19 cellular contexts compared by ENCODE assay signal in genomic region chr1:162310337-162310736, GRCh38.
DNase-seq lines count a peak whose midpoint lies in the region; ATAC-seq, FAIRE-seq and TF ChIP-seq lines count a peak whose summit lies in the region.
"Had no signal": no experiment of that assay in that cellular context is flagged by ENCODE, and none has a peak within 500 bp of the region (broad histone marks: within the 10 kb centered on the region; RNA-seq: fewer than 3 reads in every experiment).

No MANE protein-coding gene starts in this region.

- H3K4me3 Mint-ChIP-seq in progenitor cell of endocrine pancreas (ENCODE audit: low read depth) = no peak overlapping the region
- H3K4me3 Mint-ChIP-seq: neural crest cell had no signal

- no peaks in the 10 kb centered on the region for H4K20me1 ChIP-seq in endothelial cell of umbilical vein (replicated peaks; ENCODE audit: control insufficient read depth, extremely low read depth, insufficient read depth, low read length)

- DNase-seq in SIG-M5 treated with dmso at 0.1 percent for 504 hours (lab: John Stamatoyannopoulos, UW; ENCODE audit: unreplicated experiment) = peak; percentile 27
- DNase-seq in SIG-M5 (lab: John Stamatoyannopoulos, UW) = no peak
- DNase-seq in RWPE1 (ENCODE audit: low spot score) = peak; percentile 45
- peak; percentile 81 for DNase-seq in endothelial cell of umbilical vein (ENCODE audit: low read depth, low spot score)
- no peak for DNase-seq in progenitor cell of endocrine pancreas (ENCODE audit: low spot score, unreplicated experiment)
- no peak for DNase-seq in A172 (ENCODE audit: low spot score)
- DNase-seq in NK-92 (lab: John Stamatoyannopoulos, UW; ENCODE audit: unreplicated experiment) = no peak
- DNase-seq: 8988T; activated CD4-positive, alpha-beta T cell treated with anti-CD3 and anti-CD28 coated beads, Interleukin-2, amount 50 U/mL, for 1 hour; activated T-cell treated with anti-CD3 and anti-CD28 coated beads, Interleukin-2, amount 50 U/mL, for 48 hours; GOT3; NCI-H1417; NCI-H345; RPMI8226; stimulated activated CD4-positive, alpha-beta T cell treated with anti-CD3 and anti-CD28 coated beads, Interleukin-4, amount 100 ng/mL, for 24 hours; transverse colon had no signal

- H3K4me2 ChIP-seq in endothelial cell of umbilical vein (ENCODE audit: insufficient read depth, low read length) = peak overlapping the region; percentile 14

- CTCF ChIA-PET in RWPE1 (lab: Yijun Ruan, JAX) = no interaction called here
- CTCF ChIA-PET in endothelial cell of umbilical vein (lab: Charles Lee) = interaction anchor here (1.1 to 1.7 kb wide), 3 partner anchors 9 to 40 kb away, joined by 3 to 4 read pairs (median 3); no protein-coding TSS in a partner anchor

- TF ChIP-seq CTCF in RWPE1 (conservative IDR thresholded peaks at IDR 0.05; ENCODE audit: low read depth) (no peak), endothelial cell of umbilical vein (IDR thresholded peaks at IDR 0.05; ENCODE audit: extremely low read depth in 1 of 2, insufficient read depth in 1 of 2, low read depth in 1 of 2, low read length in 2 of 2) (no peak), progenitor cell of endocrine pancreas (IDR thresholded peaks at IDR 0.05; ENCODE audit: unreplicated experiment) (no peak)

- H3K9me1 ChIP-seq in endothelial cell of umbilical vein (replicated peaks; ENCODE audit: control insufficient read depth, extremely low read depth, insufficient read depth, low read length) = no peaks in the 10 kb centered on the region

- H3K27me3 ChIP-seq in endothelial cell of umbilical vein (ENCODE audit: control insufficient read depth in 2 of 2, insufficient read depth in 2 of 2, low read length in 2 of 2) = no peaks in the 10 kb centered on the region
- H3K27me3 ChIP-seq: transverse colon had no signal

- H3K4me3 ChIP-seq in endothelial cell of umbilical vein (replicated peaks in 1 of 3; ENCODE audit: insufficient read depth in 1 of 3, low read depth in 1 of 3, low read length in 3 of 3) = no peak overlapping the region
- H3K4me3 ChIP-seq: transverse colon had no signal

- H3K9me3 Mint-ChIP-seq in progenitor cell of endocrine pancreas (ENCODE audit: low read depth) = peaks cover 3% of the 10 kb centered on the region

- no peak for ATAC-seq in GM21447 (IDR thresholded peaks at IDR 0.05; ENCODE audit: unreplicated experiment)

- intact Hi-C loops in endothelial cell of umbilical vein (cut with micrococcal nuclease) = no loop called here

- H3K27ac ChIP-seq in RWPE1 (no peak overlapping the region), endothelial cell of umbilical vein (ENCODE audit: insufficient read depth, low read depth, low read length) (peak overlapping the region; percentile 44)
- H3K27ac ChIP-seq: transverse colon had no signal

- POLR2A ChIA-PET in RWPE1 (lab: Yijun Ruan, JAX; ENCODE audit: low non-redundant PET) = no interaction called here
- POLR2A ChIA-PET in endothelial cell of umbilical vein (lab: Charles Lee) = no interaction called here

- BruUV-seq in endothelial cell of umbilical vein (replicated peaks; lab: Mats Ljungman, UMichigan) = no TSS peak

- no peak overlapping the region for H2AFZ ChIP-seq in endothelial cell of umbilical vein (ENCODE audit: low read depth, low read length)

- H3K4me1 Mint-ChIP-seq in progenitor cell of endocrine pancreas (ENCODE audit: low read depth) = peaks cover 3% of the 10 kb centered on the region

- no peaks in the 10 kb centered on the region for H3K79me2 ChIP-seq in endothelial cell of umbilical vein (ENCODE audit: control insufficient read depth, insufficient read depth, low read length)

- no peak overlapping the region for H3K27ac Mint-ChIP-seq in progenitor cell of endocrine pancreas

- H3K27me3 Mint-ChIP-seq in progenitor cell of endocrine pancreas = no peaks in the 10 kb centered on the region

- FAIRE-seq in endothelial cell of umbilical vein (lab: Jason Lieb, UNC) = peak; percentile 89
- FAIRE-seq: GM18507 had no signal

- dilution Hi-C loops in endothelial cell of umbilical vein (cut with MboI; ENCODE audit: extremely low pct_ligation_motif_present, low sequenced_read_pairs) = no loop called here

- TF ChIP-seq POLR2A in endothelial cell of umbilical vein (IDR thresholded peaks at IDR 0.05; ENCODE audit: low read depth, low read length) = no peak

- no peaks in the 10 kb centered on the region for H3K9me3 ChIP-seq in endothelial cell of umbilical vein (replicated peaks; ENCODE audit: control insufficient read depth, insufficient read depth, low read length)
- H3K9me3 ChIP-seq: transverse colon had no signal

- no peak overlapping the region for H3K9ac ChIP-seq in endothelial cell of umbilical vein (replicated peaks; ENCODE audit: extremely low read depth, insufficient read depth, low read length)

- no peaks in the 10 kb centered on the region for H3K36me3 ChIP-seq in endothelial cell of umbilical vein (ENCODE audit: control insufficient read depth in 2 of 2, extremely low read depth in 1 of 2, insufficient read depth in 2 of 2, low read length in 2 of 2)
- H3K36me3 ChIP-seq: transverse colon had no signal

- H3K36me3 Mint-ChIP-seq in progenitor cell of endocrine pancreas (ENCODE audit: insufficient read depth) = no peaks in the 10 kb centered on the region

- peaks cover 30% of the 10 kb centered on the region for H3K4me1 ChIP-seq in endothelial cell of umbilical vein (ENCODE audit: control insufficient read depth, extremely low read depth, insufficient read depth, low read length)
- H3K4me1 ChIP-seq: transverse colon had no signal

TF ChIP-seq in endothelial cell of umbilical vein, 7 proteins besides CTCF, POLR2A, EP300 and RAD21:
- TF ChIP-seq MAX (IDR thresholded peaks at IDR 0.05; ENCODE audit: insufficient read depth, insufficient read length) = no peak
- TF ChIP-seq EZH2 (IDR thresholded peaks at IDR 0.05; ENCODE audit: borderline replicate concordance, low read depth, low read length, severe bottlenecking) = no peak
- peak; percentile 80 for TF ChIP-seq FOS (IDR thresholded peaks at IDR 0.05; ENCODE audit: borderline replicate concordance, insufficient read depth, low read length)
- peak; percentile 38 for TF ChIP-seq POLR2AphosphoS5 (IDR thresholded peaks at IDR 0.05; ENCODE audit: insufficient read depth, low read depth, low read length)
- peak; percentile 38 for TF ChIP-seq GATA2 (IDR thresholded peaks at IDR 0.05; ENCODE audit: insufficient read depth, insufficient read length, low read depth, low read length)
- peak; percentile 88 for TF ChIP-seq JUN (IDR thresholded peaks at IDR 0.05; ENCODE audit: borderline replicate concordance, insufficient read depth, insufficient read length, low read depth)
- no peak for TF ChIP-seq MYC (IDR thresholded peaks at IDR 0.05; ENCODE audit: low read depth, low read length)

Comparison
In these comparisons a context has a peak if more than half of its experiments do, and no peak if none do; other contexts are left out.
1. DNase-seq: peak in SIG-M5 treated with dmso at 0.1 percent for 504 hours (single experiment), RWPE1 (single experiment) and endothelial cell of umbilical vein (single experiment); none in SIG-M5 (single experiment), progenitor cell of endocrine pancreas (single experiment), A172 (single experiment) and NK-92 (single experiment).